10 cellular contexts compared by ENCODE assay signal in genomic region chr11:131038597-131038996, GRCh38.
DNase-seq lines count a peak whose midpoint lies in the region; ATAC-seq, FAIRE-seq and TF ChIP-seq lines count a peak whose summit lies in the region.
"Had no signal": no experiment of that assay in that cellular context is flagged by ENCODE, and none has a peak within 500 bp of the region (broad histone marks: within the 10 kb centered on the region; RNA-seq: fewer than 3 reads in every experiment).

No MANE protein-coding gene starts in this region.

- DNase-seq in COR-L47 (lab: John Stamatoyannopoulos, UW) (peak; percentile 25), GM23338 (ENCODE audit: low spot score) (peak; percentile 85), NT2/D1 (ENCODE audit: low read depth, low spot score) (peak; percentile 35), hepatocyte (ENCODE audit: low spot score) (peak; percentile 45), SKM-1 (lab: John Stamatoyannopoulos, UW; ENCODE audit: unreplicated experiment) (no peak), GF-D8 (lab: John Stamatoyannopoulos, UW) (no peak), pancreas (no peak)
- DNase-seq: stimulated activated CD4-positive, alpha-beta T cell treated with anti-CD3 and anti-CD28 coated beads, Interleukin-2, amount 100 ng/mL, for 48 hours; T-helper 2 cell had no signal

- H3K9ac ChIP-seq in NT2/D1 (ENCODE audit: insufficient read length, low read depth) = no peak overlapping the region

- intact Hi-C loops in pancreas (cut with DNase I) = no loop called here

- H3K9me3 Mint-ChIP-seq in GM23338 = peaks cover 3% of the 10 kb centered on the region; the same call in 2 of the 3 replicates

- H3K4me1 Mint-ChIP-seq in GM23338 = peaks cover 9% of the 10 kb centered on the region

- H2AFZ ChIP-seq in GM23338 (no peak overlapping the region), hepatocyte (no peak overlapping the region)

- no peaks in the 10 kb centered on the region for H4K20me1 ChIP-seq in GM23338 (replicated peaks; ENCODE audit: insufficient read depth)
- no peaks in the 10 kb centered on the region for H4K20me1 ChIP-seq in hepatocyte (ENCODE audit: insufficient read depth, poor library complexity, severe bottlenecking)

- H3K9me2 ChIP-seq in GM23338 (ENCODE audit: insufficient read depth) = no peaks in the 10 kb centered on the region; the same call in 1 of the 2 replicates
- no peaks in the 10 kb centered on the region for H3K9me2 ChIP-seq in hepatocyte (replicated peaks; ENCODE audit: insufficient read depth)

- H3K79me2 ChIP-seq in GM23338 (replicated peaks; ENCODE audit: insufficient read depth) (no peaks in the 10 kb centered on the region), hepatocyte (no peaks in the 10 kb centered on the region)

- H3K4me2 ChIP-seq in GM23338 (no peak overlapping the region), hepatocyte (no peak overlapping the region)

- H3K9me3 ChIP-seq in NT2/D1 (ENCODE audit: insufficient read depth, low read length) (no peaks in the 10 kb centered on the region), hepatocyte (ENCODE audit: low read depth) (no peaks in the 10 kb centered on the region), pancreas (no peaks in the 10 kb centered on the region)

- H3K36me3 Mint-ChIP-seq in GM23338 (ENCODE audit: low read depth) = no peaks in the 10 kb centered on the region

- H3K4me1 ChIP-seq in GM23338 (ENCODE audit: insufficient read depth) (peaks cover 10% of the 10 kb centered on the region; the same call in 1 of the 2 replicates), NT2/D1 (ENCODE audit: insufficient read depth, insufficient read length) (no peaks in the 10 kb centered on the region), hepatocyte (ENCODE audit: insufficient read depth) (no peaks in the 10 kb centered on the region), pancreas (no peaks in the 10 kb centered on the region)

- H3K27me3 Mint-ChIP-seq in GM23338 (ENCODE audit: insufficient read depth, low read depth, poor library complexity) = no peaks in the 10 kb centered on the region

- peak; percentile 92 for ATAC-seq in GM23338
- ATAC-seq in HG03196 (IDR thresholded peaks at IDR 0.05; ENCODE audit: unreplicated experiment) = no peak
- no peak for ATAC-seq in pancreas

- no peak for FAIRE-seq in pancreas (lab: Jason Lieb, UNC)

- H3K4me3 ChIP-seq in GM23338 (no peak overlapping the region), NT2/D1 (ENCODE audit: insufficient read length, low read depth) (no peak overlapping the region), hepatocyte (no peak overlapping the region), pancreas (no peak overlapping the region)

- no peak overlapping the region for H3K27ac Mint-ChIP-seq in GM23338

- TF ChIP-seq CTCF in GM23338 (conservative IDR thresholded peaks at IDR 0.05; ENCODE audit: low read depth in 2 of 2) = peak; percentile 72 to 76
- peak; percentile 40 for TF ChIP-seq CTCF in hepatocyte (IDR thresholded peaks at IDR 0.05; ENCODE audit: poor library complexity)
- no peak for TF ChIP-seq CTCF in pancreas (IDR thresholded peaks at IDR 0.05)

- H3K27ac ChIP-seq in GM23338 (ENCODE audit: low read depth) = no peak overlapping the region
- H3K27ac ChIP-seq in hepatocyte = no peak overlapping the region
- H3K27ac ChIP-seq in pancreas = no peak overlapping the region

- no peaks in the 10 kb centered on the region for H3K36me3 ChIP-seq in GM23338 (ENCODE audit: insufficient read depth)
- H3K36me3 ChIP-seq in NT2/D1 (ENCODE audit: insufficient read depth, insufficient read length, low read length) = no peaks in the 10 kb centered on the region
- H3K36me3 ChIP-seq in hepatocyte (replicated peaks; ENCODE audit: insufficient read depth, low read depth) = no peaks in the 10 kb centered on the region
- H3K36me3 ChIP-seq in pancreas = no peaks in the 10 kb centered on the region

- H3K27me3 ChIP-seq in GM23338 (ENCODE audit: insufficient read depth) = no peaks in the 10 kb centered on the region
- H3K27me3 ChIP-seq in NT2/D1 (ENCODE audit: insufficient read depth, insufficient read length) = no peaks in the 10 kb centered on the region
- no peaks in the 10 kb centered on the region for H3K27me3 ChIP-seq in hepatocyte
- H3K27me3 ChIP-seq in pancreas = peaks cover 0 to 5% (median 2%) of the 10 kb centered on the region in 4 donors

- 42% methylated on average over 5 of the region's 5 CpGs for WGBS in hepatocyte (ENCODE audit: low lambda C conversion rate, missing lambda C conversion rate)
- WGBS in pancreas, 2 donors = 22 to 49% methylated on average over 5 of the region's 5 CpGs

- H3F3A ChIP-seq in GM23338 (replicated peaks; ENCODE audit: low read depth) = no peaks in the 10 kb centered on the region

- H3K4me3 Mint-ChIP-seq in GM23338 = no peak overlapping the region

TF ChIP-seq in GM23338, 12 proteins besides CTCF, POLR2A, EP300 and RAD21 (continues in another document):
- no peak for TF ChIP-seq POLR2AphosphoS5 (IDR thresholded peaks at IDR 0.05; ENCODE audit: low read depth)
- TF ChIP-seq ZNF114 (CRISPR knock-in tag; IDR thresholded peaks at IDR 0.05) = no peak
- no peak for TF ChIP-seq ZNF331 (CRISPR knock-in tag; IDR thresholded peaks at IDR 0.05; ENCODE audit: low read depth)
- TF ChIP-seq EZH2 (IDR thresholded peaks at IDR 0.05; ENCODE audit: low read depth, unreplicated experiment) = no peak
- no peak for TF ChIP-seq EZH2phosphoT487 (IDR thresholded peaks at IDR 0.05; ENCODE audit: unreplicated experiment)
- TF ChIP-seq, protein P1, sequence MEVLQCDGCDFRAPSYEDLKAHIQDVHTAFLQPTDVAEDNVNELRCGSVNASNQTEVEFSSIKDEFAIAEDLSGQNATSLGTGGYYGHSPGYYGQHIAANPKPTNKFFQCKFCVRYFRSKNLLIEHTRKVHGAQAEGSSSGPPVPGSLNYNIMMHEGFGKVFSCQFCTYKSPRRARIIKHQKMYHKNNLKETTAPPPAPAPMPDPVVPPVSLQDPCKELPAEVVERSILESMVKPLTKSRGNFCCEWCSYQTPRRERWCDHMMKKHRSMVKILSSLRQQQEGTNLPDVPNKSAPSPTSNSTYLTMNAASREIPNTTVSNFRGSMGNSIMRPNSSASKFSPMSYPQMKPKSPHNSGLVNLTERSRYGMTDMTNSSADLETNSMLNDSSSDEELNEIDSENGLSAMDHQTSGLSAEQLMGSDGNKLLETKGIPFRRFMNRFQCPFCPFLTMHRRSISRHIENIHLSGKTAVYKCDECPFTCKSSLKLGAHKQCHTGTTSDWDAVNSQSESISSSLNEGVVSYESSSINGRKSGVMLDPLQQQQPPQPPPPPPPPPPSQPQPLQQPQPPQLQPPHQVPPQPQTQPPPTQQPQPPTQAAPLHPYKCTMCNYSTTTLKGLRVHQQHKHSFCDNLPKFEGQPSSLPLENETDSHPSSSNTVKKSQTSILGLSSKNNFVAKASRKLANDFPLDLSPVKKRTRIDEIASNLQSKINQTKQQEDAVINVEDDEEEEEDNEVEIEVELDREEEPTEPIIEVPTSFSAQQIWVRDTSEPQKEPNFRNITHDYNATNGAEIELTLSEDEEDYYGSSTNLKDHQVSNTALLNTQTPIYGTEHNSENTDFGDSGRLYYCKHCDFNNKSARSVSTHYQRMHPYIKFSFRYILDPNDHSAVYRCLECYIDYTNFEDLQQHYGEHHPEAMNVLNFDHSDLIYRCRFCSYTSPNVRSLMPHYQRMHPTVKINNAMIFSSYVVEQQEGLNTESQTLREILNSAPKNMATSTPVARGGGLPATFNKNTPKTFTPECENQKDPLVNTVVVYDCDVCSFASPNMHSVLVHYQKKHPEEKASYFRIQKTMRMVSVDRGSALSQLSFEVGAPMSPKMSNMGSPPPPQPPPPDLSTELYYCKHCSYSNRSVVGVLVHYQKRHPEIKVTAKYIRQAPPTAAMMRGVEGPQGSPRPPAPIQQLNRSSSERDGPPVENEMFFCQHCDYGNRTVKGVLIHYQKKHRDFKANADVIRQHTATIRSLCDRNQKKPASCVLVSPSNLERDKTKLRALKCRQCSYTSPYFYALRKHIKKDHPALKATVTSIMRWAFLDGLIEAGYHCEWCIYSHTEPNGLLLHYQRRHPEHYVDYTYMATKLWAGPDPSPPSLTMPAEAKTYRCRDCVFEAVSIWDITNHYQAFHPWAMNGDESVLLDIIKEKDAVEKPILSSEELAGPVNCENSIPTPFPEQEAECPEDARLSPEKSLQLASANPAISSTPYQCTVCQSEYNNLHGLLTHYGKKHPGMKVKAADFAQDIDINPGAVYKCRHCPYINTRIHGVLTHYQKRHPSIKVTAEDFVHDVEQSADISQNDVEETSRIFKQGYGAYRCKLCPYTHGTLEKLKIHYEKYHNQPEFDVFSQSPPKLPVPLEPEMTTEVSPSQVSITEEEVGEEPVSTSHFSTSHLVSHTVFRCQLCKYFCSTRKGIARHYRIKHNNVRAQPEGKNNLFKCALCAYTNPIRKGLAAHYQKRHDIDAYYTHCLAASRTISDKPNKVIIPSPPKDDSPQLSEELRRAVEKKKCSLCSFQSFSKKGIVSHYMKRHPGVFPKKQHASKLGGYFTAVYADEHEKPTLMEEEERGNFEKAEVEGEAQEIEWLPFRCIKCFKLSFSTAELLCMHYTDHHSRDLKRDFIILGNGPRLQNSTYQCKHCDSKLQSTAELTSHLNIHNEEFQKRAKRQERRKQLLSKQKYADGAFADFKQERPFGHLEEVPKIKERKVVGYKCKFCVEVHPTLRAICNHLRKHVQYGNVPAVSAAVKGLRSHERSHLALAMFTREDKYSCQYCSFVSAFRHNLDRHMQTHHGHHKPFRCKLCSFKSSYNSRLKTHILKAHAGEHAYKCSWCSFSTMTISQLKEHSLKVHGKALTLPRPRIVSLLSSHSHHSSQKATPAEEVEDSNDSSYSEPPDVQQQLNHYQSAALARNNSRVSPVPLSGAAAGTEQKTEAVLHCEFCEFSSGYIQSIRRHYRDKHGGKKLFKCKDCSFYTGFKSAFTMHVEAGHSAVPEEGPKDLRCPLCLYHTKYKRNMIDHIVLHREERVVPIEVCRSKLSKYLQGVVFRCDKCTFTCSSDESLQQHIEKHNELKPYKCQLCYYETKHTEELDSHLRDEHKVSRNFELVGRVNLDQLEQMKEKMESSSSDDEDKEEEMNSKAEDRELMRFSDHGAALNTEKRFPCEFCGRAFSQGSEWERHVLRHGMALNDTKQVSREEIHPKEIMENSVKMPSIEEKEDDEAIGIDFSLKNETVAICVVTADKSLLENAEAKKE (CRISPR knock-in tag; IDR thresholded peaks at IDR 0.05) = no peak

Comparison
In these comparisons a context has a peak if more than half of its experiments do, and no peak if none do; other contexts are left out.
1. DNase-seq: peak in COR-L47 (single experiment), GM23338 (single experiment), NT2/D1 (single experiment) and hepatocyte (single experiment); none in SKM-1 (single experiment), GF-D8 (single experiment) and pancreas (0 of 6).
2. CTCF ChIP-seq: peak in GM23338 (2 of 2) and hepatocyte (single experiment); none in pancreas (0 of 4).